Comparison of ENCODE assay signal across 8 cellular contexts in the genomic region with DNA sequence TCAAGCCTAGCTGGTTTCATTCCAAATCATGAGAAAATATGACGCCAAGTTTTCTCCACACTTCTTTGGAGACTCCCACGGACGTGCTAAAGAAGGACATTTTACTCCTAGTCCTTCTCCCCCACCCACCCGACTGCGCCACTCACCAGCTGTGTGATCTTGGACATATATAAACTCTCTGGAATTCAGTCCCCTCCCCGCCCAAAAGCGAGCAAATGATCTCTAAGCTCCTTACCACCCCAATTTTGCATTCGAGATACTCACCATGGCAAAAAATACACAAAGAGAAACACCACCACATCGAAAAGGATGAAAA. TPM values are rescaled to one million over a fixed set of nuclear protein-coding genes. Genes with fewer than 3 reads are reported as not detected.
DNase-seq lines count a peak whose midpoint lies in the region; ATAC-seq and TF ChIP-seq lines count a peak whose summit lies in the region.

No MANE protein-coding gene starts in this region.

- peak; percentile 17 for ATAC-seq in HG02678 (IDR thresholded peaks at IDR 0.05; ENCODE audit: unreplicated experiment)

- H3K27ac Mint-ChIP-seq in mesothelial cell of epicardium = peak overlapping the region; percentile 98

- peaks cover 28% of the 10 kb centered on the region for H3K36me3 ChIP-seq in SJSA1
- H3K36me3 ChIP-seq in duodenal mucosa (ENCODE audit: control insufficient read depth in 1 of 2, insufficient read depth in 2 of 2, low read length in 2 of 2) = peaks cover 4 to 8% of the 10 kb centered on the region in 2 donors

- H3K4me3 ChIP-seq in GM12865 (ENCODE audit: low read depth, low read length) (peak overlapping the region; percentile 74), SJSA1 (peak overlapping the region; percentile 55), duodenal mucosa (ENCODE audit: low read depth in 1 of 2, low read length in 2 of 2) (peak overlapping the region; percentile 98 to 100)

- H3K4me1 Mint-ChIP-seq in mesothelial cell of epicardium = peaks cover 26% of the 10 kb centered on the region

- H3K9ac ChIP-seq in duodenal mucosa (ENCODE audit: low read depth in 1 of 2, low read length in 2 of 2) = peak overlapping the region; percentile 98 to 100

- peak overlapping the region; percentile 63 for H3K27ac ChIP-seq in SJSA1
- peak overlapping the region; percentile 97 for H3K27ac ChIP-seq in duodenal mucosa (ENCODE audit: low read depth, low read length)
- peak overlapping the region; percentile 66 for H3K27ac ChIP-seq in temporal lobe (ENCODE audit: low read depth, low read length)

- no peaks in the 10 kb centered on the region for H3K27me3 ChIP-seq in SJSA1 (replicated peaks)
- H3K27me3 ChIP-seq in duodenal mucosa (ENCODE audit: control insufficient read depth in 1 of 2, insufficient read depth in 2 of 2, low read length in 2 of 2) = no peaks in the 10 kb centered on the region

- TF ChIP-seq CTCF in GM12865 (IDR thresholded peaks at IDR 0.05; ENCODE audit: insufficient read depth, low read depth, low read length, missing control alignments) (no peak), mesothelial cell of epicardium (IDR thresholded peaks at IDR 0.05; ENCODE audit: unreplicated experiment) (no peak)

- no peaks in the 10 kb centered on the region for H3K27me3 Mint-ChIP-seq in mesothelial cell of epicardium (ENCODE audit: low read depth)

- peak; percentile 35 for DNase-seq in GM12865 (ENCODE audit: low read depth)
- no peak for DNase-seq in SJSA1 (ENCODE audit: low read depth in 1 of 2, low spot score in 2 of 2)
- DNase-seq in mesothelial cell of epicardium (ENCODE audit: low spot score in 2 of 2, unreplicated experiment in 2 of 2) = peak; percentile 27 to 58
- no peak for DNase-seq in cerebellar nuclear complex (lab: John Stamatoyannopoulos, UW)
- DNase-seq in GDM1 (lab: John Stamatoyannopoulos, UW) = no peak

- peak overlapping the region; percentile 91 for H3K4me3 Mint-ChIP-seq in mesothelial cell of epicardium

- H3K9me3 Mint-ChIP-seq in mesothelial cell of epicardium = peaks cover 8% of the 10 kb centered on the region

- H3K9me3 ChIP-seq in SJSA1 (replicated peaks) (no peaks in the 10 kb centered on the region), duodenal mucosa (ENCODE audit: control insufficient read depth in 1 of 2, low read length in 2 of 2) (no peaks in the 10 kb centered on the region)

- H3K36me3 Mint-ChIP-seq in mesothelial cell of epicardium = peaks cover 23% of the 10 kb centered on the region

- H3K4me1 ChIP-seq in SJSA1 (replicated peaks) = peaks cover 14% of the 10 kb centered on the region
- peaks cover 15 to 16% of the 10 kb centered on the region in 2 donors for H3K4me1 ChIP-seq in duodenal mucosa (ENCODE audit: control insufficient read depth in 1 of 2, insufficient read depth in 2 of 2, low read length in 2 of 2)

RNA-seq across cellular contexts. Expression of a gene that starts 21.9 kb away (rescaled TPM):
- not detected in 2 replicates for total RNA-seq in SJSA1 (2014; rRNA removed; shearing (Covaris generic))
- total RNA-seq in mesothelial cell of epicardium = not detected in 3 replicates
- not detected for total RNA-seq in temporal lobe

Comparison
In these comparisons a context has a peak if more than half of its experiments do, and no peak if none do; other contexts are left out.
1. DNase-seq: peak in GM12865 (single experiment) and mesothelial cell of epicardium (2 of 2); none in SJSA1 (0 of 2), cerebellar nuclear complex (0 of 2) and GDM1 (single experiment).
2. Peak in every context shown above with its lines, with median percentiles within 50 percentile points of each other: H3K4me3 ChIP-seq and H3K27ac ChIP-seq.